8 cellular contexts compared by ENCODE assay signal in the genomic region with DNA sequence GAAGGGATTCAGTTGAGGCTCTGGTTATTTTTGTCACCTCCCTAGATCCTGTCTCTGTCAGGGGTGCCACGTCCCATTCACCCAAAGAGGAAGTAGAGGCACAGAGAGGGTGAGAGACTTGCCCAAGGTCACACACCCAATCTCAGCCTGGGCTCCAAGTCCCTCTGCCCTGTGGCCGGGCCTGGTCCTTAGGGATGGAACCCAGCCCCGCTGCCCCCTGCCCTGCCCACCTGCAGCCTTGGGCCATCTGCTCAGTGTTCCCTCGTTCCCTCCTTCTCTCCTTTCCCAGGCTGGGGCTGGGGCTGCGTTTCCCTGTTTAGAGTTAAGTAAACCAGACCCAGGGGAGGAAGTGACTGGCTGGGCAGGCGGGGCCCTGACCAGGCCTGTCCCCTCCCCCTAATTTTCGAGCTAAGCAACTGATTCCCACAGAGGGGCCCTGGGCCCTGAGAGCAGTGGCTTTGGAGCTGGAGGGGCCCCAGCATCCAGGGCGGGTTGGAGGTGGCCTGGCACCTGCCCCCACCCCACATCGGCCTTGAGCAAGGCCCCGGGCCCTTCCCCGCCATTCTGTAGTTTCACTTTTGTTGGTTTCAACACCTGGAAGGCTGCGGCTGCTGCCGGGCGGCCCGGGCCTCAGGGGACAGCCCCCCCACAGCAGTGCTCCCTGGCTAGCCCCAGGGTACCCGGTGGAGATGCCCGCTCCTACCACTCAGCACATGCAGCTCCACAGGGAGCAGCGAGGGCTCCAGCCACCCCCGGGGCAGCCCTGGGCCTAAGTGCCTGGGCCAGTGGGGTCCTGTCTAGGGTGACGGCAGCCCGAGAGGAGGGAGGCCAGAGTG. TPM values are rescaled to one million over a fixed set of nuclear protein-coding genes. Genes with fewer than 3 reads are reported as not detected.
DNase-seq lines count a peak whose midpoint lies in the region; ATAC-seq, FAIRE-seq and TF ChIP-seq lines count a peak whose summit lies in the region.

No MANE protein-coding gene starts in this region.

- DNase-seq in BJ (ENCODE audit: low read depth) (no peak), KBM-7 (peak; percentile 85), UCSD-AML1 (lab: John Stamatoyannopoulos, UW; ENCODE audit: unreplicated experiment) (peak; percentile 73), HepG2 (ENCODE audit: low spot score) (peak; percentile 79), cortex of kidney (lab: John Stamatoyannopoulos, UW) (no peak)
- DNase-seq in central memory CD8-positive, alpha-beta T cell (ENCODE audit: low spot score in 2 of 2), result peak; percentile 37
- peak; percentile 31 for DNase-seq in stimulated activated naive CD4-positive, alpha-beta T cell treated with Interleukin-2 at 50 U/mL for 16 hours (lab: John Stamatoyannopoulos, UW)

- H3K36me3 ChIP-seq in BJ (ENCODE audit: control insufficient read depth, insufficient read depth, low read length) (peaks cover 26% of the 10 kb centered on the region), HepG2 (replicated peaks in 1 of 2; ENCODE audit: control insufficient read depth in 1 of 2, insufficient read depth in 2 of 2, low read length in 2 of 2) (peaks cover 2 to 8% of the 10 kb centered on the region in 2 experiments; a peak in 3 of 5 replicates)

- H3K9me3 ChIP-seq in HepG2 (ENCODE audit: low read length), result no peaks in the 10 kb centered on the region

- peak overlapping the region; percentile 92 for H3K9ac ChIP-seq in HepG2 (ENCODE audit: insufficient read depth, low read depth, low read length)

- H4K20me1 ChIP-seq in HepG2 (ENCODE audit: insufficient read depth, low read length), result no peaks in the 10 kb centered on the region

- TF ChIP-seq RAD21 in HepG2 (CRISPR knock-in tag; IDR thresholded peaks at IDR 0.05), result no peak

- H3K27ac ChIP-seq in HepG2 (ENCODE audit: extremely low read length, insufficient read depth, low read length), result peak overlapping the region; percentile 95

- 7% methylated on average over 11 of the region's 21 CpGs for WGBS in HepG2 (ENCODE audit: low lambda C conversion rate)

- TF ChIP-seq EP300 in HepG2 (IDR thresholded peaks at IDR 0.05; ENCODE audit: low read depth in 2 of 2, low read length in 2 of 2) (no peak), HepG2 (CRISPR knock-in tag; IDR thresholded peaks at IDR 0.05; ENCODE audit: borderline replicate concordance) (no peak)

- H3K9me3 Mint-ChIP-seq in central memory CD8-positive, alpha-beta T cell, result no peaks in the 10 kb centered on the region

- peak overlapping the region; percentile 90 for H3K27ac Mint-ChIP-seq in central memory CD8-positive, alpha-beta T cell (ENCODE audit: low read depth)

- peaks cover 17% of the 10 kb centered on the region for H3K79me2 ChIP-seq in HepG2 (ENCODE audit: insufficient read depth, low read length)

- H3K4me3 Mint-ChIP-seq in central memory CD8-positive, alpha-beta T cell, result peak overlapping the region; percentile 91

- intact Hi-C loops in HepG2 (cut with micrococcal nuclease; ENCODE audit: unreplicated experiment), result no loop called here

- BruUV-seq in HepG2 (replicated peaks; lab: Mats Ljungman, UMichigan), result TSS peak; percentile 38

- peaks cover 37% of the 10 kb centered on the region for H3K4me1 Mint-ChIP-seq in central memory CD8-positive, alpha-beta T cell

- no peak for TF ChIP-seq CTCF in BJ (IDR thresholded peaks at IDR 0.05; ENCODE audit: insufficient read depth, low read depth, low read length)
- TF ChIP-seq CTCF in HepG2 (CRISPR knock-in tag; IDR thresholded peaks at IDR 0.05), result no peak

- H2AFZ ChIP-seq in HepG2 (ENCODE audit: low read length), result no peak overlapping the region

- CTCF ChIA-PET in BJ (lab: Yijun Ruan, JAX) (interaction anchor here (1.2 to 3.0 kb wide), 3 partner anchors 11 to 79 kb away, joined by 3 to 13 read pairs (median 4); a partner anchor contains a TSS), HepG2 (lab: Yijun Ruan, JAX; ENCODE audit: low intra/inter-chr PET ratio, low total read pairs) (no interaction called here)

- in situ Hi-C loops in KBM-7 (cut with MboI; ENCODE audit: low pct_unique_long_range_greater_than_20kb, low sequenced_read_pairs) (no loop called here), HepG2 (cut with HindIII; ENCODE audit: extremely low pct_ligation_motif_present, low pct_unique_long_range_greater_than_20kb) (no loop called here)

- peak; percentile 51 for FAIRE-seq in HepG2 (lab: Jason Lieb, UNC)

- H3K27me3 Mint-ChIP-seq in central memory CD8-positive, alpha-beta T cell, result no peaks in the 10 kb centered on the region

- peak overlapping the region; percentile 99 for H3K4me2 ChIP-seq in HepG2 (ENCODE audit: low read depth, low read length)

- ATAC-seq in GM19351 (IDR thresholded peaks at IDR 0.05; ENCODE audit: unreplicated experiment), result peak; percentile 58
- ATAC-seq in central memory CD8-positive, alpha-beta T cell (replicated peaks; ENCODE audit: extremely low read depth, poor library complexity, severe bottlenecking), result peak; percentile 55
- peak; percentile 45 for ATAC-seq in HepG2

- H3K36me3 Mint-ChIP-seq in central memory CD8-positive, alpha-beta T cell (ENCODE audit: insufficient read depth), result peaks cover 11% of the 10 kb centered on the region

- no peaks in the 10 kb centered on the region for H3K27me3 ChIP-seq in BJ (ENCODE audit: control insufficient read depth, insufficient read depth, low read length)
- H3K27me3 ChIP-seq in HepG2 (ENCODE audit: control insufficient read depth in 1 of 2, insufficient read depth in 2 of 2, low read length in 2 of 2), result no peaks in the 10 kb centered on the region

- POLR2A ChIA-PET in BJ (lab: Charles Lee) (no interaction called here), HepG2 (lab: Yijun Ruan, JAX) (interaction anchor here (0.7 to 3.5 kb wide), 10 partner anchors 9 to 106 kb away, joined by 3 to 17 read pairs (median 6); a partner anchor contains a TSS)

- H3K4me3 ChIP-seq in BJ (ENCODE audit: low read depth, low read length) (peak overlapping the region; percentile 66), HepG2 (replicated peaks in 1 of 3; ENCODE audit: insufficient read depth in 1 of 3, low read depth in 2 of 3, low read length in 3 of 3) (peak overlapping the region; percentile 76 to 84 (median 78))

- TF ChIP-seq POLR2A in HepG2 (IDR thresholded peaks at IDR 0.05; ENCODE audit: insufficient read depth in 1 of 2, low read depth in 2 of 2, low read length in 2 of 2), result peak in 1 of 2 experiments; percentile 62; a peak in 1 of 4 replicates

- H3K4me1 ChIP-seq in HepG2 (ENCODE audit: insufficient read depth, low read length), result peaks cover 30% of the 10 kb centered on the region

RNA-seq across cellular contexts. Expression of a gene that starts 1.5 kb away (rescaled TPM):
- polyA plus RNA-seq in BJ (2011; rRNA removed), result 56.0 and 111 TPM in 2 replicates
- 58.8 and 76.7 TPM in 2 replicates for polyA minus RNA-seq in BJ (2011; rRNA and poly(A)+ RNA removed)
- 9.9 and 48.0 TPM in 2 replicates for total RNA-seq in HepG2 (2016; rRNA removed; fragmentation: Illumina TruSeq; extraction: Trizol)
- 10.6 and 10.9 TPM in 2 replicates for total RNA-seq in HepG2 (2016; cell fraction: cytosol; rRNA removed; fragmentation: Illumina TruSeq; extraction: Trizol; ENCODE audit: low read depth)
- total RNA-seq in HepG2 (2016; cell fraction: insoluble cytoplasmic fraction; rRNA removed; fragmentation: Illumina TruSeq; extraction: Trizol), result 7.6 and 52.5 TPM in 2 replicates
- total RNA-seq in HepG2 (2016; cell fraction: membrane; rRNA removed; fragmentation: Illumina TruSeq; extraction: Trizol), result 8.3 and 8.4 TPM in 2 replicates
- 57.2 and 73.6 TPM in 2 replicates for total RNA-seq in HepG2 (2016; cell fraction: nucleus; rRNA removed; fragmentation: Illumina TruSeq; extraction: Trizol)
- polyA plus RNA-seq in HepG2 (2011; rRNA removed), result 69.6 and 97.2 TPM in 2 replicates
- polyA plus RNA-seq in HepG2 (2011; cell fraction: cytosol; rRNA removed), result 25.1 and 41.9 TPM in 2 replicates
- 1,399 and 1,906 TPM in 2 replicates for polyA plus RNA-seq in HepG2 (2011; cell fraction: nucleus; rRNA removed)
- 23.6 and 37.0 TPM in 2 replicates for polyA plus RNA-seq in HepG2 (2012)
- 3.6 and 4.6 TPM in 2 replicates for polyA plus RNA-seq in HepG2 (2016; cell fraction: cytosol; fragmentation: Illumina TruSeq; extraction: Trizol; ENCODE audit: low read depth)
- polyA plus RNA-seq in HepG2 (2016; cell fraction: insoluble cytoplasmic fraction; fragmentation: Illumina TruSeq; extraction: Trizol; ENCODE audit: low read depth), result 7.3 and 10.3 TPM in 2 replicates
- polyA plus RNA-seq in HepG2 (2016; cell fraction: membrane; fragmentation: Illumina TruSeq; extraction: Trizol; ENCODE audit: low read depth), result 5.5 and 6.6 TPM in 2 replicates
- polyA plus RNA-seq in HepG2 (2016; cell fraction: nucleus; fragmentation: Illumina TruSeq; extraction: Trizol; ENCODE audit: insufficient read depth, low read depth), result 176 and 189 TPM in 2 replicates
- polyA minus RNA-seq in HepG2 (2011; rRNA and poly(A)+ RNA removed; ENCODE audit: low replicate concordance), result 49.2 and 98.2 TPM in 2 replicates
- 22.7 and 28.6 TPM in 2 replicates for polyA minus RNA-seq in HepG2 (2011; cell fraction: cytosol; rRNA and poly(A)+ RNA removed)
- polyA minus RNA-seq in HepG2 (2011; cell fraction: nucleus; rRNA and poly(A)+ RNA removed), result 100 and 121 TPM in 2 replicates

RNA-seq across cellular contexts. Expression of a gene that starts 9.9 kb away (rescaled TPM):
- 75.1 and 101 TPM in 2 replicates for polyA plus RNA-seq in BJ (2011; rRNA removed)
- 64.3 and 87.3 TPM in 2 replicates for polyA minus RNA-seq in BJ (2011; rRNA and poly(A)+ RNA removed)
- 120 and 158 TPM in 2 replicates for total RNA-seq in HepG2 (2016; rRNA removed; fragmentation: Illumina TruSeq; extraction: Trizol)
- 120 and 122 TPM in 2 replicates for total RNA-seq in HepG2 (2016; cell fraction: cytosol; rRNA removed; fragmentation: Illumina TruSeq; extraction: Trizol; ENCODE audit: low read depth)
- total RNA-seq in HepG2 (2016; cell fraction: insoluble cytoplasmic fraction; rRNA removed; fragmentation: Illumina TruSeq; extraction: Trizol), result 111 and 153 TPM in 2 replicates
- 119 and 125 TPM in 2 replicates for total RNA-seq in HepG2 (2016; cell fraction: membrane; rRNA removed; fragmentation: Illumina TruSeq; extraction: Trizol)
- total RNA-seq in HepG2 (2016; cell fraction: nucleus; rRNA removed; fragmentation: Illumina TruSeq; extraction: Trizol), result 68.1 and 87.4 TPM in 2 replicates
- 96.7 and 101 TPM in 2 replicates for polyA plus RNA-seq in HepG2 (2011; rRNA removed)
- polyA plus RNA-seq in HepG2 (2011; cell fraction: cytosol; rRNA removed), result 77.4 and 163 TPM in 2 replicates
- 142 and 151 TPM in 2 replicates for polyA plus RNA-seq in HepG2 (2011; cell fraction: nucleus; rRNA removed)
- polyA plus RNA-seq in HepG2 (2012), result 65.2 and 96.9 TPM in 2 replicates
- 109 and 135 TPM in 2 replicates for polyA plus RNA-seq in HepG2 (2016; cell fraction: cytosol; fragmentation: Illumina TruSeq; extraction: Trizol; ENCODE audit: low read depth)
- 108 and 124 TPM in 2 replicates for polyA plus RNA-seq in HepG2 (2016; cell fraction: insoluble cytoplasmic fraction; fragmentation: Illumina TruSeq; extraction: Trizol; ENCODE audit: low read depth)
- polyA plus RNA-seq in HepG2 (2016; cell fraction: membrane; fragmentation: Illumina TruSeq; extraction: Trizol; ENCODE audit: low read depth), result 110 and 125 TPM in 2 replicates
- 158 and 161 TPM in 2 replicates for polyA plus RNA-seq in HepG2 (2016; cell fraction: nucleus; fragmentation: Illumina TruSeq; extraction: Trizol; ENCODE audit: insufficient read depth, low read depth)
- polyA minus RNA-seq in HepG2 (2011; rRNA and poly(A)+ RNA removed; ENCODE audit: low replicate concordance), result 172 and 212 TPM in 2 replicates
- polyA minus RNA-seq in HepG2 (2011; cell fraction: cytosol; rRNA and poly(A)+ RNA removed), result 66.2 and 72.5 TPM in 2 replicates
- 33.6 and 40.9 TPM in 2 replicates for polyA minus RNA-seq in HepG2 (2011; cell fraction: nucleus; rRNA and poly(A)+ RNA removed)

RNA-seq across cellular contexts. Expression of a gene that starts 30.2 kb away (rescaled TPM):
- polyA plus RNA-seq in BJ (2011; rRNA removed) (48.4 and 74.2 TPM in 2 replicates), HepG2 (2011; rRNA removed) (5.1 and 6.7 TPM in 2 replicates)
- 12.8 and 17.3 TPM in 2 replicates for polyA minus RNA-seq in BJ (2011; rRNA and poly(A)+ RNA removed)
- total RNA-seq in HepG2 (2016; rRNA removed; fragmentation: Illumina TruSeq; extraction: Trizol), result 4.0 and 4.5 TPM in 2 replicates
- 0.62 and 0.91 TPM in 2 replicates for total RNA-seq in HepG2 (2016; cell fraction: cytosol; rRNA removed; fragmentation: Illumina TruSeq; extraction: Trizol; ENCODE audit: low read depth)
- 4.3 and 4.5 TPM in 2 replicates for total RNA-seq in HepG2 (2016; cell fraction: insoluble cytoplasmic fraction; rRNA removed; fragmentation: Illumina TruSeq; extraction: Trizol)
- total RNA-seq in HepG2 (2016; cell fraction: membrane; rRNA removed; fragmentation: Illumina TruSeq; extraction: Trizol), result 2.2 and 2.4 TPM in 2 replicates
- 1.6 and 2.1 TPM in 2 replicates for total RNA-seq in HepG2 (2016; cell fraction: nucleus; rRNA removed; fragmentation: Illumina TruSeq; extraction: Trizol)
- 2.8 and 5.9 TPM in 2 replicates for polyA plus RNA-seq in HepG2 (2011; cell fraction: cytosol; rRNA removed)
- 5.1 and 6.8 TPM in 2 replicates for polyA plus RNA-seq in HepG2 (2011; cell fraction: nucleus; rRNA removed)
- polyA plus RNA-seq in HepG2 (2012), result 2.1 and 3.2 TPM in 2 replicates
- 0.81 and 0.85 TPM in 2 replicates for polyA plus RNA-seq in HepG2 (2016; cell fraction: cytosol; fragmentation: Illumina TruSeq; extraction: Trizol; ENCODE audit: low read depth)
- polyA plus RNA-seq in HepG2 (2016; cell fraction: insoluble cytoplasmic fraction; fragmentation: Illumina TruSeq; extraction: Trizol; ENCODE audit: low read depth), result 4.5 and 4.7 TPM in 2 replicates
- polyA plus RNA-seq in HepG2 (2016; cell fraction: membrane; fragmentation: Illumina TruSeq; extraction: Trizol; ENCODE audit: low read depth), result 1.9 and 2.1 TPM in 2 replicates
- 4.1 and 4.6 TPM in 2 replicates for polyA plus RNA-seq in HepG2 (2016; cell fraction: nucleus; fragmentation: Illumina TruSeq; extraction: Trizol; ENCODE audit: insufficient read depth, low read depth)
- 7.3 and 37.4 TPM in 2 replicates for polyA minus RNA-seq in HepG2 (2011; rRNA and poly(A)+ RNA removed; ENCODE audit: low replicate concordance)
- 2.2 and 3.3 TPM in 2 replicates for polyA minus RNA-seq in HepG2 (2011; cell fraction: cytosol; rRNA and poly(A)+ RNA removed)
- polyA minus RNA-seq in HepG2 (2011; cell fraction: nucleus; rRNA and poly(A)+ RNA removed), result 1.6 and 3.1 TPM in 2 replicates

RNA-seq across cellular contexts. Expression of a gene that starts 36.4 kb away (rescaled TPM):
- polyA plus RNA-seq in BJ (2011; rRNA removed) (23.6 and 38.0 TPM in 2 replicates), HepG2 (2011; rRNA removed) (18.9 and 25.3 TPM in 2 replicates)
- polyA minus RNA-seq in BJ (2011; rRNA and poly(A)+ RNA removed), result 25.3 and 36.5 TPM in 2 replicates
- 2.3 and 8.8 TPM in 2 replicates for total RNA-seq in HepG2 (2016; rRNA removed; fragmentation: Illumina TruSeq; extraction: Trizol)
- total RNA-seq in HepG2 (2016; cell fraction: cytosol; rRNA removed; fragmentation: Illumina TruSeq; extraction: Trizol; ENCODE audit: low read depth), result 3.9 and 4.4 TPM in 2 replicates
- 2.9 and 9.2 TPM in 2 replicates for total RNA-seq in HepG2 (2016; cell fraction: insoluble cytoplasmic fraction; rRNA removed; fragmentation: Illumina TruSeq; extraction: Trizol)
- total RNA-seq in HepG2 (2016; cell fraction: membrane; rRNA removed; fragmentation: Illumina TruSeq; extraction: Trizol), result 4.6 and 5.3 TPM in 2 replicates
- total RNA-seq in HepG2 (2016; cell fraction: nucleus; rRNA removed; fragmentation: Illumina TruSeq; extraction: Trizol), result 10.8 and 10.9 TPM in 2 replicates
- 14.1 and 18.0 TPM in 2 replicates for polyA plus RNA-seq in HepG2 (2011; cell fraction: cytosol; rRNA removed)
- 71.1 and 107 TPM in 2 replicates for polyA plus RNA-seq in HepG2 (2011; cell fraction: nucleus; rRNA removed)
- 8.1 and 8.5 TPM in 2 replicates for polyA plus RNA-seq in HepG2 (2012)
- 1.5 and 2.4 TPM in 2 replicates for polyA plus RNA-seq in HepG2 (2016; cell fraction: cytosol; fragmentation: Illumina TruSeq; extraction: Trizol; ENCODE audit: low read depth)
- 2.4 and 2.7 TPM in 2 replicates for polyA plus RNA-seq in HepG2 (2016; cell fraction: insoluble cytoplasmic fraction; fragmentation: Illumina TruSeq; extraction: Trizol; ENCODE audit: low read depth)
- 3.0 and 3.2 TPM in 2 replicates for polyA plus RNA-seq in HepG2 (2016; cell fraction: membrane; fragmentation: Illumina TruSeq; extraction: Trizol; ENCODE audit: low read depth)
- polyA plus RNA-seq in HepG2 (2016; cell fraction: nucleus; fragmentation: Illumina TruSeq; extraction: Trizol; ENCODE audit: insufficient read depth, low read depth), result 17.9 and 19.5 TPM in 2 replicates
- polyA minus RNA-seq in HepG2 (2011; rRNA and poly(A)+ RNA removed; ENCODE audit: low replicate concordance), result 56.7 and 87.2 TPM in 2 replicates
- polyA minus RNA-seq in HepG2 (2011; cell fraction: cytosol; rRNA and poly(A)+ RNA removed), result 10.2 and 12.8 TPM in 2 replicates
- 7.0 and 9.1 TPM in 2 replicates for polyA minus RNA-seq in HepG2 (2011; cell fraction: nucleus; rRNA and poly(A)+ RNA removed)

Comparison
In these comparisons a context has a peak if more than half of its experiments do, and no peak if none do; other contexts are left out.
1. DNase-seq: peak in KBM-7 (single experiment), UCSD-AML1 (single experiment), central memory CD8-positive, alpha-beta T cell (2 of 2), HepG2 (single experiment) and stimulated activated naive CD4-positive, alpha-beta T cell treated with Interleukin-2 at 50 U/mL for 16 hours (single experiment); none in BJ (single experiment) and cortex of kidney (single experiment).
2. Peak in every context shown above with its lines, with median percentiles within 50 percentile points of each other: ATAC-seq.